ENCODE assay signal across 8 cellular contexts in genomic region chr5:142655339-142656267, GRCh38. TPM values are rescaled to one million over a fixed set of nuclear protein-coding genes. Genes with fewer than 3 reads are reported as not detected.
A peak's percentile ranks its signal among the peaks of the same experiment; 100 is the strongest.
DNase-seq lines count a peak whose midpoint lies in the region; ATAC-seq and TF ChIP-seq lines count a peak whose summit lies in the region.

No MANE protein-coding gene starts in this region.

- H3K4me3 Mint-ChIP-seq in activated T-cell treated with anti-CD3 and anti-CD28 coated beads, Interleukin-2, amount 50 U/mL, for 72 hours, result no peak overlapping the region
- H3K4me3 Mint-ChIP-seq in nephron progenitor cell, result no peak overlapping the region
- no peak overlapping the region for H3K4me3 Mint-ChIP-seq in stimulated activated naive CD8-positive, alpha-beta T cell treated with anti-CD3 and anti-CD28 coated beads, Interleukin-15, amount 100 ng/mL, for 72 hours

- ATAC-seq in GM18907 (IDR thresholded peaks at IDR 0.05; ENCODE audit: unreplicated experiment) (peak; percentile 70), Panc1 (peak; percentile 95)
- peak; percentile 80 to 84 for ATAC-seq in activated T-cell treated with anti-CD3 and anti-CD28 coated beads, Interleukin-2, amount 50 U/mL, for 72 hours (replicated peaks in 1 of 2)
- peak; percentile 83 for ATAC-seq in stimulated activated naive CD8-positive, alpha-beta T cell treated with anti-CD3 and anti-CD28 coated beads, Interleukin-15, amount 100 ng/mL, for 72 hours

- peaks cover 31% of the 10 kb centered on the region for H3K27me3 Mint-ChIP-seq in activated T-cell treated with anti-CD3 and anti-CD28 coated beads, Interleukin-2, amount 50 U/mL, for 72 hours (ENCODE audit: low read depth)
- H3K27me3 Mint-ChIP-seq in nephron progenitor cell (ENCODE audit: low read depth, poor library complexity), result no peaks in the 10 kb centered on the region
- H3K27me3 Mint-ChIP-seq in stimulated activated naive CD8-positive, alpha-beta T cell treated with anti-CD3 and anti-CD28 coated beads, Interleukin-15, amount 100 ng/mL, for 72 hours, result peaks cover 13% of the 10 kb centered on the region

- H3K27me3 ChIP-seq in Panc1 (ENCODE audit: control insufficient read depth, insufficient read depth, low read length) (no peaks in the 10 kb centered on the region), fibroblast of lung (ENCODE audit: control insufficient read depth, insufficient read depth, low read length) (no peaks in the 10 kb centered on the region)

- H3K4me1 Mint-ChIP-seq in activated T-cell treated with anti-CD3 and anti-CD28 coated beads, Interleukin-2, amount 50 U/mL, for 72 hours (ENCODE audit: low read depth), result peaks cover 5% of the 10 kb centered on the region
- H3K4me1 Mint-ChIP-seq in nephron progenitor cell, result peaks cover 46% of the 10 kb centered on the region
- no peaks in the 10 kb centered on the region for H3K4me1 Mint-ChIP-seq in stimulated activated naive CD8-positive, alpha-beta T cell treated with anti-CD3 and anti-CD28 coated beads, Interleukin-15, amount 100 ng/mL, for 72 hours

- no peaks in the 10 kb centered on the region for H4K20me1 ChIP-seq in fibroblast of lung (ENCODE audit: control insufficient read depth, extremely low read depth, insufficient read depth, low read length)

- no peaks in the 10 kb centered on the region for H3K36me3 Mint-ChIP-seq in activated T-cell treated with anti-CD3 and anti-CD28 coated beads, Interleukin-2, amount 50 U/mL, for 72 hours (ENCODE audit: insufficient read depth in 2 of 2)
- no peaks in the 10 kb centered on the region for H3K36me3 Mint-ChIP-seq in nephron progenitor cell (ENCODE audit: low read depth)

- H2AFZ ChIP-seq in fibroblast of lung (ENCODE audit: low read length), result peak overlapping the region; percentile 48

- no TSS peak for BruUV-seq in Panc1 (replicated peaks; lab: Mats Ljungman, UMichigan)

- H3K27ac ChIP-seq in Panc1 (ENCODE audit: low read length), result no peak overlapping the region
- H3K27ac ChIP-seq in fibroblast of lung (ENCODE audit: insufficient read depth, low read length), result no peak overlapping the region

- CTCF ChIA-PET in AG04449 (lab: Yijun Ruan, JAX), result interaction anchor here (0.7 to 13.5 kb wide), 46 partner anchors 9 to 507 kb away, joined by 3 to 482 read pairs (median 6); partner anchors contain the start of gene FGF1
- CTCF ChIA-PET in Panc1 (lab: Charles Lee), result interaction anchor here (0.6 to 2.1 kb wide), 20 partner anchors 10 to 483 kb away, joined by 3 to 28 read pairs (median 4); no protein-coding TSS in a partner anchor

- in situ Hi-C loops in Panc1 (cut with HindIII; ENCODE audit: low pct_unique_long_range_greater_than_20kb, low sequenced_read_pairs), result no loop called here

- H3K4me2 ChIP-seq in fibroblast of lung (ENCODE audit: extremely low read depth, insufficient read depth, low read length), result no peak overlapping the region

- H3K4me1 ChIP-seq in Panc1 (ENCODE audit: control insufficient read depth, insufficient read depth, low read length) (no peaks in the 10 kb centered on the region; the same call in 1 of the 2 replicates), fibroblast of lung (ENCODE audit: control insufficient read depth, extremely low read depth, insufficient read depth, low read length) (peaks cover 3% of the 10 kb centered on the region)

- H3K79me2 ChIP-seq in fibroblast of lung (ENCODE audit: control insufficient read depth, insufficient read depth, low read length), result no peaks in the 10 kb centered on the region

- TF ChIP-seq CTCF in AG04449 (IDR thresholded peaks at IDR 0.05; ENCODE audit: insufficient read depth, low read length, missing control alignments) (peak; percentile 99), Panc1 (IDR thresholded peaks at IDR 0.05) (peak; percentile 99), fibroblast of lung (conservative IDR thresholded peaks at IDR 0.05 in 1 of 2, IDR thresholded peaks at IDR 0.05 in 1 of 2; ENCODE audit: low read depth in 1 of 2, low read length in 2 of 2) (peak; percentile 94 to 99), nephron progenitor cell (IDR thresholded peaks at IDR 0.05) (peak; percentile 98)

- H3K27ac Mint-ChIP-seq in activated T-cell treated with anti-CD3 and anti-CD28 coated beads, Interleukin-2, amount 50 U/mL, for 72 hours, result no peak overlapping the region
- no peak overlapping the region for H3K27ac Mint-ChIP-seq in nephron progenitor cell
- H3K27ac Mint-ChIP-seq in stimulated activated naive CD8-positive, alpha-beta T cell treated with anti-CD3 and anti-CD28 coated beads, Interleukin-15, amount 100 ng/mL, for 72 hours, result no peak overlapping the region

- H3K4me3 ChIP-seq in AG04449 (ENCODE audit: low read depth, low read length) (no peak overlapping the region), Panc1 (ENCODE audit: low read depth in 2 of 2, low read length in 2 of 2) (no peak overlapping the region), fibroblast of lung (replicated peaks in 1 of 4; ENCODE audit: control extremely low read depth in 1 of 4, insufficient read depth in 1 of 4, low read depth in 3 of 4, low read length in 4 of 4) (no peak overlapping the region)

- POLR2A ChIA-PET in AG04449 (lab: Yijun Ruan, JAX), result interaction anchor here (0.6 to 1.3 kb wide), 5 partner anchors 10 to 1081 kb away, joined by 3 to 7 read pairs (median 5); no protein-coding TSS in a partner anchor
- POLR2A ChIA-PET in Panc1 (lab: Charles Lee), result interaction anchor here (0.6 kb wide), 1 partner anchor 131 kb away, joined by 6 read pairs; no protein-coding TSS in a partner anchor

- H3K9me3 ChIP-seq in Panc1 (ENCODE audit: control insufficient read depth, insufficient read depth, low read depth, low read length), result no peaks in the 10 kb centered on the region
- no peaks in the 10 kb centered on the region for H3K9me3 ChIP-seq in fibroblast of lung (ENCODE audit: control insufficient read depth, insufficient read depth, low read depth, low read length)

- DNase-seq in AG04449 (ENCODE audit: low read depth, low spot score), result no peak
- DNase-seq in HuH-7 (ENCODE audit: low spot score), result peak; percentile 79
- peak; percentile 45 for DNase-seq in Panc1 (ENCODE audit: low read depth, low spot score)
- peak; percentile 72 to 81 for DNase-seq in activated T-cell treated with anti-CD3 and anti-CD28 coated beads, Interleukin-2, amount 50 U/mL, for 72 hours
- DNase-seq in fibroblast of lung (ENCODE audit: low read depth in 2 of 2), result peak; percentile 56 to 84
- peak; percentile 90 for DNase-seq in nephron progenitor cell
- peak; percentile 63 for DNase-seq in stimulated activated naive CD8-positive, alpha-beta T cell treated with anti-CD3 and anti-CD28 coated beads, Interleukin-15, amount 100 ng/mL, for 72 hours

- H3K36me3 ChIP-seq in Panc1 (ENCODE audit: control insufficient read depth, insufficient read depth, low read length) (no peaks in the 10 kb centered on the region), fibroblast of lung (ENCODE audit: control insufficient read depth, insufficient read depth, low read length) (no peaks in the 10 kb centered on the region)

- intact Hi-C loops in Panc1 (cut with micrococcal nuclease; ENCODE audit: unreplicated experiment), result loop anchor here (1.0 to 2.0 kb wide), 2 partner anchors 44 to 45 kb away; no protein-coding TSS in a partner anchor

- no peaks in the 10 kb centered on the region for H3K9me3 Mint-ChIP-seq in activated T-cell treated with anti-CD3 and anti-CD28 coated beads, Interleukin-2, amount 50 U/mL, for 72 hours
- no peaks in the 10 kb centered on the region for H3K9me3 Mint-ChIP-seq in nephron progenitor cell
- H3K9me3 Mint-ChIP-seq in stimulated activated naive CD8-positive, alpha-beta T cell treated with anti-CD3 and anti-CD28 coated beads, Interleukin-15, amount 100 ng/mL, for 72 hours, result no peaks in the 10 kb centered on the region

- no peak overlapping the region for H3K9ac ChIP-seq in fibroblast of lung (ENCODE audit: insufficient read depth, low read length)

RNA-seq across cellular contexts. Expression of gene FGF1, which starts 30.3 kb away (rescaled TPM):
- total RNA-seq in Panc1 (2021; ENCODE audit: unreplicated experiment), result not detected
- 0.21 TPM for polyA plus RNA-seq in Panc1 (2012; ENCODE audit: insufficient read length)
- total RNA-seq in activated T-cell treated with anti-CD3 and anti-CD28 coated beads, Interleukin-2, amount 50 U/mL, for 72 hours, result not detected
- total RNA-seq in fibroblast of lung, result 0.77 and 3.5 TPM in 2 replicates
- polyA plus RNA-seq in fibroblast of lung, result 6.9 and 17.7 TPM in 2 replicates
- 7.1 and 23.9 TPM in 2 replicates for polyA plus RNA-seq in fibroblast of lung (2012)
- polyA minus RNA-seq in fibroblast of lung (ENCODE audit: low replicate concordance), result 7.0 and 7.5 TPM in 2 replicates
